Comparison of ENCODE assay signal across 2 cellular contexts in the genomic region with DNA sequence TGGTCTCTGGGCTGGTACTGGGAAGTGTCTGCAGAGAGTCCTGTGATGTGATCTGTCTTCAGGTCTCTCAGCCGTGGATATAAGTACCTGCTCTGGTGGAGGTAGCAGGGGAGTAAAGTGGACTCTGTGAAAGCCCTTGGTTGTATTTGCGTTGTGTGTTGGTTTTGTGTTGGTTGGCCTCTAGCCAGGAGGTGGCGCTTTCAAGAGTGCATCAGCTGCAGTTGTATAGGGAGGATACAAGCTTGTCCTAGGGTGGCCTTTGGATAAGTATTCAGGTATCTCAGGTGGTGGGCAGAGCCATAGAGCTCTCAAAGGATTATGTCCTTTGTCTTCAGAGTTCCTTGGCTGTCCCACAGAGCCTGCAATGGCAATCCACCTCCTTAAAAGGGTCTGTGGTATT.
TF ChIP-seq lines count a peak whose summit lies in the region.

No MANE protein-coding gene starts in this region.

TF ChIP-seq in SK-N-SH, 30 proteins besides CTCF, POLR2A, EP300 and RAD21 (continued from another document):
- TF ChIP-seq NFIC (IDR thresholded peaks at IDR 0.05; ENCODE audit: borderline replicate concordance) (no peak), TAF1 (IDR thresholded peaks at IDR 0.05; ENCODE audit: borderline replicate concordance, low read depth, low read length) (no peak), ZBTB33 (IDR thresholded peaks at IDR 0.05; ENCODE audit: borderline replicate concordance, low read depth) (no peak), SMC3 (IDR thresholded peaks at IDR 0.05; ENCODE audit: low read depth, low read length) (no peak)
TF ChIP-seq in SK-N-SH: peak in this region for 0.

TF ChIP-seq in SK-N-SH treated with all-trans-retinoic acid at 6 μM for 48 hours, 23 proteins besides CTCF, POLR2A, EP300 and RAD21 (continued from another document):
- TF ChIP-seq, protein P1, sequence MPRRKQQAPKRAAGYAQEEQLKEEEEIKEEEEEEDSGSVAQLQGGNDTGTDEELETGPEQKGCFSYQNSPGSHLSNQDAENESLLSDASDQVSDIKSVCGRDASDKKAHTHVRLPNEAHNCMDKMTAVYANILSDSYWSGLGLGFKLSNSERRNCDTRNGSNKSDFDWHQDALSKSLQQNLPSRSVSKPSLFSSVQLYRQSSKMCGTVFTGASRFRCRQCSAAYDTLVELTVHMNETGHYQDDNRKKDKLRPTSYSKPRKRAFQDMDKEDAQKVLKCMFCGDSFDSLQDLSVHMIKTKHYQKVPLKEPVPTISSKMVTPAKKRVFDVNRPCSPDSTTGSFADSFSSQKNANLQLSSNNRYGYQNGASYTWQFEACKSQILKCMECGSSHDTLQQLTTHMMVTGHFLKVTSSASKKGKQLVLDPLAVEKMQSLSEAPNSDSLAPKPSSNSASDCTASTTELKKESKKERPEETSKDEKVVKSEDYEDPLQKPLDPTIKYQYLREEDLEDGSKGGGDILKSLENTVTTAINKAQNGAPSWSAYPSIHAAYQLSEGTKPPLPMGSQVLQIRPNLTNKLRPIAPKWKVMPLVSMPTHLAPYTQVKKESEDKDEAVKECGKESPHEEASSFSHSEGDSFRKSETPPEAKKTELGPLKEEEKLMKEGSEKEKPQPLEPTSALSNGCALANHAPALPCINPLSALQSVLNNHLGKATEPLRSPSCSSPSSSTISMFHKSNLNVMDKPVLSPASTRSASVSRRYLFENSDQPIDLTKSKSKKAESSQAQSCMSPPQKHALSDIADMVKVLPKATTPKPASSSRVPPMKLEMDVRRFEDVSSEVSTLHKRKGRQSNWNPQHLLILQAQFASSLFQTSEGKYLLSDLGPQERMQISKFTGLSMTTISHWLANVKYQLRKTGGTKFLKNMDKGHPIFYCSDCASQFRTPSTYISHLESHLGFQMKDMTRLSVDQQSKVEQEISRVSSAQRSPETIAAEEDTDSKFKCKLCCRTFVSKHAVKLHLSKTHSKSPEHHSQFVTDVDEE (CRISPR knock-in tag; IDR thresholded peaks at IDR 0.05) = no peak
- no peak for TF ChIP-seq ARNTL (CRISPR knock-in tag; IDR thresholded peaks at IDR 0.05; ENCODE audit: borderline replicate concordance, low read depth)
- no peak for TF ChIP-seq GLIS3 (CRISPR knock-in tag; IDR thresholded peaks at IDR 0.05)
- TF ChIP-seq TOX (CRISPR knock-in tag; IDR thresholded peaks at IDR 0.05; ENCODE audit: borderline replicate concordance) = no peak
- TF ChIP-seq ZFP3 (CRISPR knock-in tag; IDR thresholded peaks at IDR 0.05) = no peak
